In the genomic region with DNA sequence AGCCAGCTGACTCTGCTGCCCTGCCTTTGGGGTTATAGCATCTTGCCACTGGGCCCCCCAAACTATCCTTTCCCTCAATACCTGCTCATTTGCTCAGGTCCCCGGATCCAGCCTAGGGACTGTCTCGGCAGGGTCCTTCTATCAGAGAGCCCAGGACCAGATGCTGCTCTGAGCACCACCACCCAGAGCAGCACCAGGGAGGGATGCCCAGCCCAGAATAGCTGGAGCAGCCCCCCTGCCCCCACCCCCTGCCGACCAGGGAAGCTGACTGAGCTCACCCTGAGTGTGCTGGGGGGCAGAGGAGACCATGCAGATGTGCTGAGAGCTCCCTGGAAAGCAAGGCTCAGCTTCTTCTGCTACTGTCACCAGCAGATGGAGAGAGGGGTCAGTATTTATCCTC, we compare ENCODE assay signal across 9 cellular contexts.
"Had no signal": no experiment of that assay in that cellular context is flagged by ENCODE, and none has a peak within 500 bp of the region (broad histone marks: within the 10 kb centered on the region; RNA-seq: fewer than 3 reads in every experiment).

No MANE protein-coding gene starts in this region.

- H3K9ac ChIP-seq: GM23248 had no signal

- H3K4me3 ChIP-seq: GM23248, GM23338, HAP-1 had no signal

- DNase-seq: GM23248, GOT3, H7, H9, HCEC 1CT, HFFc6 had no signal

- H3K27ac ChIP-seq: GM23248 had no signal

- H3K4me1 ChIP-seq: HAP-1 had no signal

- H3K36me3 ChIP-seq: HAP-1 had no signal

- FAIRE-seq: H54 had no signal
